In genomic region chr12:5503774-5504173, GRCh38 we compare ENCODE assay signal across 19 cellular contexts.
A peak's percentile ranks its signal among the peaks of the same experiment; 100 is the strongest.
DNase-seq lines count a peak whose midpoint lies in the region; ATAC-seq, FAIRE-seq and TF ChIP-seq lines count a peak whose summit lies in the region.
"Had no signal": no experiment of that assay in that cellular context is flagged by ENCODE, and none has a peak within 500 bp of the region (broad histone marks: within the 10 kb centered on the region; RNA-seq: fewer than 3 reads in every experiment).

No MANE protein-coding gene starts in this region.

- ATAC-seq in WTC11: peak; percentile 41
- ATAC-seq in T-helper 17 cell: no peak
- ATAC-seq: heart right ventricle, sciatic nerve had no signal

- peaks cover 14% of the 10 kb centered on the region; the same call in 1 of the 2 replicates for H3K4me1 Mint-ChIP-seq in WTC11
- H3K4me1 Mint-ChIP-seq in T-helper 17 cell: no peaks in the 10 kb centered on the region
- H3K4me1 Mint-ChIP-seq: neural crest cell had no signal

- H3K4me3 ChIP-seq in kidney (ENCODE audit: low read length in 2 of 2) (no peak overlapping the region), transverse colon (no peak overlapping the region)
- H3K4me3 ChIP-seq: heart right ventricle, stomach had no signal

- POLR2A ChIA-PET in WTC11 (lab: Charles Lee): no interaction called here

- no peaks in the 10 kb centered on the region for H3K9me3 Mint-ChIP-seq in WTC11
- H3K9me3 Mint-ChIP-seq: activated naive CD8-positive, alpha-beta T cell treated with anti-CD3 and anti-CD28 coated beads, Interleukin-2, amount 10 ng/mL, durations not matched to agents 7 days and 5 days; neural crest cell had no signal

- no peak overlapping the region for H3K9ac ChIP-seq in kidney (ENCODE audit: low read length in 2 of 2)
- H3K9ac ChIP-seq: SK-N-SH had no signal

- in situ Hi-C loops in transverse colon (cut with MboI; ENCODE audit: low pct_ligation_motif_present in 1 of 4, low pct_unique_long_range_greater_than_20kb in 1 of 4, low sequenced_read_pairs in 3 of 4): no loop called here

- TF ChIP-seq POLR2A in transverse colon (IDR thresholded peaks at IDR 0.05): no peak

- H3K9me3 ChIP-seq in kidney (ENCODE audit: control insufficient read depth in 1 of 2, low read length in 2 of 2) (no peaks in the 10 kb centered on the region), transverse colon (no peaks in the 10 kb centered on the region), T-helper 17 cell (ENCODE audit: control insufficient read depth, low read length, poor library complexity, severe bottlenecking) (no peaks in the 10 kb centered on the region)
- H3K9me3 ChIP-seq: heart right ventricle, SK-N-SH, stomach had no signal

- no peak overlapping the region for H3K27ac Mint-ChIP-seq in WTC11
- H3K27ac Mint-ChIP-seq in T-helper 17 cell: no peak overlapping the region
- H3K27ac Mint-ChIP-seq: activated naive CD8-positive, alpha-beta T cell treated with anti-CD3 and anti-CD28 coated beads, Interleukin-2, amount 10 ng/mL, durations not matched to agents 7 days and 5 days had no signal

- H3K27ac ChIP-seq in kidney (ENCODE audit: low read depth in 2 of 2, low read length in 2 of 2) (no peak overlapping the region), transverse colon (peak overlapping the region; percentile 21 to 76 (median 66))
- H3K27ac ChIP-seq: 22Rv1, heart right ventricle, stomach had no signal

- DNase-seq in NCI-H345 (lab: John Stamatoyannopoulos, UW) (peak; percentile 7), NCI-H345 treated with DMSO at 0.1 percent for 48 hours (lab: John Stamatoyannopoulos, UW; ENCODE audit: unreplicated experiment) (no peak), WTC11 (ENCODE audit: low spot score) (no peak), kidney (peak; percentile 83), transverse colon (peak; percentile 83), T-helper 17 cell (no peak), cerebellar nuclear complex (lab: John Stamatoyannopoulos, UW) (no peak)
- DNase-seq in activated CD4-positive, alpha-beta T cell treated with anti-CD3 and anti-CD28 coated beads for 1 hour: no peak
- DNase-seq: activated CD4-positive, alpha-beta T cell treated with anti-CD3 and anti-CD28 coated beads, Interleukin-2, amount 50 U/mL, for 48 hours; activated effector memory CD4-positive, alpha-beta T cell treated with anti-CD3 and anti-CD28 coated beads, Interleukin-2, amount 50 U/mL, for 16 hours; activated naive CD8-positive, alpha-beta T cell treated with anti-CD3 and anti-CD28 coated beads, Interleukin-2, amount 10 ng/mL, durations not matched to agents 7 days and 5 days; heart right ventricle; IMR-90; NCI-H2171 treated with DMSO at 0.1 percent for 48 hours; SK-N-SH; stomach had no signal

- FAIRE-seq in kidney (lab: Jason Lieb, UNC): no peak

- WGBS in transverse colon (ENCODE audit: low coverage in 1 of 2), 2 donors: 40 to 46% methylated on average over 1 to 6 of the region's 6 CpGs

- CTCF ChIA-PET in WTC11 (lab: Charles Lee): interaction anchor here (1.0 kb wide), 1 partner anchor 63 kb away, joined by 3 read pairs; no protein-coding TSS in a partner anchor

- H3K4me1 ChIP-seq in kidney (ENCODE audit: control insufficient read depth in 1 of 2, insufficient read depth in 1 of 2, low read depth in 1 of 2, low read length in 2 of 2) (peaks cover 0 to 3% of the 10 kb centered on the region in 2 donors), transverse colon (peaks cover 7 to 39% (median 31%) of the 10 kb centered on the region in 4 donors)

- TF ChIP-seq CTCF in WTC11 (IDR thresholded peaks at IDR 0.05) (no peak), kidney (IDR thresholded peaks at IDR 0.05; ENCODE audit: borderline replicate concordance, extremely low read depth, insufficient read depth) (no peak), transverse colon (IDR thresholded peaks at IDR 0.05) (no peak)

- H3K4me3 Mint-ChIP-seq in WTC11 (no peak overlapping the region), T-helper 17 cell (no peak overlapping the region)
- H3K4me3 Mint-ChIP-seq: activated naive CD8-positive, alpha-beta T cell treated with anti-CD3 and anti-CD28 coated beads, Interleukin-2, amount 10 ng/mL, durations not matched to agents 7 days and 5 days; neural crest cell had no signal

- no peaks in the 10 kb centered on the region for H3K36me3 Mint-ChIP-seq in WTC11
- no peaks in the 10 kb centered on the region for H3K36me3 Mint-ChIP-seq in T-helper 17 cell (ENCODE audit: low read depth)
- H3K36me3 Mint-ChIP-seq: activated naive CD8-positive, alpha-beta T cell treated with anti-CD3 and anti-CD28 coated beads, Interleukin-2, amount 10 ng/mL, durations not matched to agents 7 days and 5 days had no signal

- no peaks in the 10 kb centered on the region for H3K27me3 ChIP-seq in transverse colon

- intact Hi-C loops in kidney (cut with DNase I): no loop called here
- intact Hi-C loops in transverse colon (cut with DNase I; ENCODE audit: low total_unique reads): no loop called here

- H3K27me3 Mint-ChIP-seq in WTC11 (ENCODE audit: low read depth): no peaks in the 10 kb centered on the region
- peaks cover 50% of the 10 kb centered on the region for H3K27me3 Mint-ChIP-seq in T-helper 17 cell
- H3K27me3 Mint-ChIP-seq: activated naive CD8-positive, alpha-beta T cell treated with anti-CD3 and anti-CD28 coated beads, Interleukin-2, amount 10 ng/mL, durations not matched to agents 7 days and 5 days had no signal

- TF ChIP-seq EP300 in transverse colon (IDR thresholded peaks at IDR 0.05; ENCODE audit: low read depth): no peak

- no peaks in the 10 kb centered on the region for H3K36me3 ChIP-seq in kidney (ENCODE audit: control insufficient read depth in 1 of 2, insufficient read depth in 2 of 2, low read length in 2 of 2)
- no peaks in the 10 kb centered on the region for H3K36me3 ChIP-seq in transverse colon
- H3K36me3 ChIP-seq: heart right ventricle, stomach had no signal

TF ChIP-seq in WTC11, 78 proteins besides CTCF, POLR2A, EP300 and RAD21:
- TF ChIP-seq JUN (CRISPR knock-in tag; IDR thresholded peaks at IDR 0.05): no peak
- TF ChIP-seq NR1H2 (CRISPR knock-in tag; IDR thresholded peaks at IDR 0.05): no peak
- TF ChIP-seq ZNF317 (CRISPR knock-in tag; IDR thresholded peaks at IDR 0.05; ENCODE audit: borderline replicate concordance, low read depth): no peak
- TF ChIP-seq ZNF425 (CRISPR knock-in tag; conservative IDR thresholded peaks at IDR 0.05): no peak

Comparison
In these comparisons a context has a peak if more than half of its experiments do, and no peak if none do; other contexts are left out.
1. DNase-seq: peak in NCI-H345 (single experiment), kidney (single experiment) and transverse colon (single experiment); none in NCI-H345 treated with DMSO at 0.1 percent for 48 hours (single experiment), WTC11 (single experiment), T-helper 17 cell (0 of 3), activated CD4-positive, alpha-beta T cell treated with anti-CD3 and anti-CD28 coated beads for 1 hour (single experiment) and cerebellar nuclear complex (0 of 2).
2. H3K27ac ChIP-seq: peak in transverse colon (4 of 4); none in kidney (0 of 2).